In genomic region chr17:2262146-2262587, GRCh38 we compare ENCODE assay signal across 10 cellular contexts. TPM values are rescaled to one million over a fixed set of nuclear protein-coding genes. Genes with fewer than 3 reads are reported as not detected.
A peak's percentile ranks its signal among the peaks of the same experiment; 100 is the strongest.
DNase-seq lines count a peak whose midpoint lies in the region; ATAC-seq lines count a peak whose summit lies in the region.
"Had no signal": no experiment of that assay in that cellular context is flagged by ENCODE, and none has a peak within 500 bp of the region (broad histone marks: within the 10 kb centered on the region; RNA-seq: fewer than 3 reads in every experiment).

No MANE protein-coding gene starts in this region.

- no peak for ATAC-seq in activated T-cell treated with anti-CD3 and anti-CD28 coated beads, Interleukin-2, amount 50 U/mL, for 4 hours
- ATAC-seq in activated CD8-positive, alpha-beta T cell treated with anti-CD3 and anti-CD28 coated beads, Interleukin-2, amount 10 ng/mL, durations not matched to agents 7 days and 5 days, result no peak
- ATAC-seq in HG02798 (IDR thresholded peaks at IDR 0.05; ENCODE audit: poor library complexity, unreplicated experiment) (no peak), GM21360 (IDR thresholded peaks at IDR 0.05; ENCODE audit: unreplicated experiment) (no peak)

- peak overlapping the region; percentile 84 for H3K27ac Mint-ChIP-seq in activated CD8-positive, alpha-beta T cell treated with anti-CD3 and anti-CD28 coated beads, Interleukin-2, amount 10 ng/mL, durations not matched to agents 7 days and 5 days

- no peaks in the 10 kb centered on the region for H3K27me3 ChIP-seq in subcutaneous abdominal adipose tissue (ENCODE audit: control insufficient read depth in 5 of 5, insufficient read depth in 4 of 5, low read length in 5 of 5)
- H3K27me3 ChIP-seq: BE2C, heart right ventricle had no signal

- CTCF ChIA-PET in activated CD8-positive, alpha-beta T cell treated with anti-CD3 and anti-CD28 coated beads, Interleukin-2, amount 10 ng/mL, durations not matched to agents 7 days and 5 days (lab: Charles Lee), result interaction anchor here (1.3 to 12.2 kb wide), 6 partner anchors 8 to 206 kb away, joined by 3 to 145 read pairs (median 40); partner anchors contain the start of gene HIC1

- no peak overlapping the region for H3K9ac ChIP-seq in subcutaneous abdominal adipose tissue (ENCODE audit: low read length in 5 of 5)

- peaks cover 88% of the 10 kb centered on the region for H3K4me1 Mint-ChIP-seq in activated T-cell treated with anti-CD3 and anti-CD28 coated beads, Interleukin-2, amount 50 U/mL, for 4 hours (ENCODE audit: low read depth)
- H3K4me1 Mint-ChIP-seq in activated CD8-positive, alpha-beta T cell treated with anti-CD3 and anti-CD28 coated beads, Interleukin-2, amount 10 ng/mL, durations not matched to agents 7 days and 5 days (ENCODE audit: low read depth), result peaks cover 95% of the 10 kb centered on the region

- H3K9me3 Mint-ChIP-seq in activated T-cell treated with anti-CD3 and anti-CD28 coated beads, Interleukin-2, amount 50 U/mL, for 4 hours, result no peaks in the 10 kb centered on the region
- no peaks in the 10 kb centered on the region for H3K9me3 Mint-ChIP-seq in activated CD8-positive, alpha-beta T cell treated with anti-CD3 and anti-CD28 coated beads, Interleukin-2, amount 10 ng/mL, durations not matched to agents 7 days and 5 days (ENCODE audit: insufficient read depth)

- POLR2A ChIA-PET in activated CD8-positive, alpha-beta T cell treated with anti-CD3 and anti-CD28 coated beads, Interleukin-2, amount 10 ng/mL, durations not matched to agents 7 days and 5 days (lab: Charles Lee), result interaction anchor here (6.9 kb wide), 1 partner anchor 9 kb away, joined by 97 read pairs; no protein-coding TSS in a partner anchor

- no peak overlapping the region for H3K4me3 ChIP-seq in subcutaneous abdominal adipose tissue (ENCODE audit: low read depth in 1 of 5, low read length in 5 of 5)
- H3K4me3 ChIP-seq: heart right ventricle had no signal

- H3K36me3 Mint-ChIP-seq in activated T-cell treated with anti-CD3 and anti-CD28 coated beads, Interleukin-2, amount 50 U/mL, for 4 hours (ENCODE audit: insufficient read depth), result peaks cover 18% of the 10 kb centered on the region
- H3K36me3 Mint-ChIP-seq in activated CD8-positive, alpha-beta T cell treated with anti-CD3 and anti-CD28 coated beads, Interleukin-2, amount 10 ng/mL, durations not matched to agents 7 days and 5 days (ENCODE audit: low read depth), result peaks cover 75% of the 10 kb centered on the region

- peaks cover 0 to 7% (median 3%) of the 10 kb centered on the region in 5 donors for H3K36me3 ChIP-seq in subcutaneous abdominal adipose tissue (ENCODE audit: control insufficient read depth in 5 of 5, insufficient read depth in 5 of 5, low read length in 5 of 5)
- H3K36me3 ChIP-seq: BE2C had no signal

- H3K4me1 ChIP-seq in subcutaneous abdominal adipose tissue (ENCODE audit: control insufficient read depth in 5 of 5, insufficient read depth in 5 of 5, low read length in 5 of 5), result peaks cover 2 to 46% (median 37%) of the 10 kb centered on the region in 5 donors
- H3K4me1 ChIP-seq: BE2C had no signal

- DNase-seq in activated T-cell treated with anti-CD3 and anti-CD28 coated beads, Interleukin-2, amount 50 U/mL, for 4 hours, result no peak
- no peak for DNase-seq in activated T-cell treated with anti-CD3 and anti-CD28 coated beads for 4 hours
- no peak for DNase-seq in activated CD8-positive, alpha-beta T cell treated with anti-CD3 and anti-CD28 coated beads, Interleukin-2, amount 10 ng/mL, durations not matched to agents 7 days and 5 days
- DNase-seq in fibroblast of the conjunctiva (ENCODE audit: low read depth), result peak; percentile 56
- DNase-seq in Kasumi-1 (lab: John Stamatoyannopoulos, UW), result no peak
- DNase-seq: BE2C, heart right ventricle had no signal

- peak overlapping the region; percentile 29 for H3K4me3 Mint-ChIP-seq in activated T-cell treated with anti-CD3 and anti-CD28 coated beads, Interleukin-2, amount 50 U/mL, for 4 hours
- H3K4me3 Mint-ChIP-seq in activated CD8-positive, alpha-beta T cell treated with anti-CD3 and anti-CD28 coated beads, Interleukin-2, amount 10 ng/mL, durations not matched to agents 7 days and 5 days, result peak overlapping the region; percentile 10

- no peaks in the 10 kb centered on the region for H3K9me3 ChIP-seq in subcutaneous abdominal adipose tissue (ENCODE audit: control insufficient read depth in 5 of 5, low read length in 5 of 5)
- H3K9me3 ChIP-seq: BE2C, heart right ventricle had no signal

- H3K27me3 Mint-ChIP-seq in activated T-cell treated with anti-CD3 and anti-CD28 coated beads, Interleukin-2, amount 50 U/mL, for 4 hours (ENCODE audit: low read depth), result no peaks in the 10 kb centered on the region
- H3K27me3 Mint-ChIP-seq in activated CD8-positive, alpha-beta T cell treated with anti-CD3 and anti-CD28 coated beads, Interleukin-2, amount 10 ng/mL, durations not matched to agents 7 days and 5 days (ENCODE audit: low read depth), result no peaks in the 10 kb centered on the region

- H3K27ac ChIP-seq in subcutaneous abdominal adipose tissue (ENCODE audit: low read depth, low read length), result peak overlapping the region; percentile 63

RNA-seq across cellular contexts. Expression of gene SMG6, which starts 41.4 kb away (rescaled TPM):
- 10 to 100 TPM; 27.9 to 36.1 (median 30.7) TPM for total RNA-seq in activated T-cell treated with anti-CD3 and anti-CD28 coated beads, Interleukin-2, amount 50 U/mL, for 4 hours
- 10 to 100 TPM; 49.8 to 55.9 TPM for total RNA-seq in activated CD8-positive, alpha-beta T cell treated with anti-CD3 and anti-CD28 coated beads, Interleukin-2, amount 10 ng/mL, durations not matched to agents 7 days and 5 days

RNA-seq across cellular contexts. Expression of gene SRR, which starts 41.6 kb away (rescaled TPM):
- total RNA-seq in activated T-cell treated with anti-CD3 and anti-CD28 coated beads, Interleukin-2, amount 50 U/mL, for 4 hours, result 1 to 10 TPM; 2.5 to 6.5 (median 6.1) TPM
- 10 to 100 TPM; 18.7 to 23.1 TPM for total RNA-seq in activated CD8-positive, alpha-beta T cell treated with anti-CD3 and anti-CD28 coated beads, Interleukin-2, amount 10 ng/mL, durations not matched to agents 7 days and 5 days
